In the genomic region with DNA sequence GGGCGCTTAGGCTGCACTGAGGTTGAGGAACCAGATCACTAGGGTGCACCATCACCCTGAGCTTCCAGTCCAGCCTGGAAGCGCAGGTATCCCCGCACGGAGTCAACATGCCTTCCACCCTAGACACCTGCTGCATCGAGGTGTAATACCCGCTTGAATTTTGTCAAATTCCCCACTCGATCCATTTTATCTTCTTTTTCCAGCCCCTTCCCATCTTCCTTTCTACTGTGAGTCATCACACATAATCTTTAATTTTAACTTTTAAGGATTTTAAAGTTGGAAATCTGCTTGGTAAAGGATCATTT, we compare ENCODE assay signal across 8 cellular contexts. TPM values are rescaled to one million over a fixed set of nuclear protein-coding genes. Genes with fewer than 3 reads are reported as not detected.
DNase-seq lines count a peak whose midpoint lies in the region; ATAC-seq and TF ChIP-seq lines count a peak whose summit lies in the region.

No MANE protein-coding gene starts in this region.

- no peaks in the 10 kb centered on the region for H3K27me3 ChIP-seq in heart left ventricle

- ATAC-seq in heart left ventricle = peak in 1 of 4 donors; percentile 35
- ATAC-seq in Right ventricle myocardium superior (ENCODE audit: poor library complexity) = no peak
- peak; percentile 29 for ATAC-seq in HG03280 (IDR thresholded peaks at IDR 0.05; ENCODE audit: unreplicated experiment)

- H3K9me3 ChIP-seq in heart left ventricle = no peaks in the 10 kb centered on the region
- no peaks in the 10 kb centered on the region for H3K9me3 ChIP-seq in mesodermal cell (ENCODE audit: control insufficient read depth, low read length)

- intact Hi-C loops in heart left ventricle (cut with DNase I) = loop anchor here in 6 of 10 donors (5.0 to 10.0 kb wide), 5 partner anchors 81 to 99 kb away; a partner anchor contains a TSS
- intact Hi-C loops in Right ventricle myocardium superior (cut with DNase I) = no loop called here

- WGBS in heart left ventricle, 4 donors = 1 to 2% (median 1%) methylated on average over 7 of the region's 7 CpGs
- 0% methylated on average over 5 to 6 of the region's 7 CpGs for WGBS in mesodermal cell (ENCODE audit: insufficient coverage in 2 of 2), 2 experiments

- H3K4me1 ChIP-seq in heart left ventricle (peaks cover 0 to 21% (median 10%) of the 10 kb centered on the region in 12 donors), mesodermal cell (ENCODE audit: control insufficient read depth, insufficient read depth, low read length, poor library complexity, severe bottlenecking) (no peaks in the 10 kb centered on the region)

- TF ChIP-seq CTCF in heart left ventricle (IDR thresholded peaks at IDR 0.05) (no peak), astrocyte of the spinal cord (IDR thresholded peaks at IDR 0.05; ENCODE audit: low read depth, low read length) (no peak)

- H3K27ac ChIP-seq in heart left ventricle = no peak overlapping the region
- H3K27ac ChIP-seq in mesodermal cell (ENCODE audit: low read depth, low read length, severe bottlenecking) = peak overlapping the region; percentile 83

- in situ Hi-C loops in astrocyte of the spinal cord (cut with HindIII; ENCODE audit: low sequenced_read_pairs) = no loop called here

- H3K36me3 ChIP-seq in heart left ventricle = peaks cover 0 to 9% (median 0%) of the 10 kb centered on the region in 9 donors
- peaks cover 31% of the 10 kb centered on the region for H3K36me3 ChIP-seq in mesodermal cell (ENCODE audit: control insufficient read depth, insufficient read depth, low read length)

- no peak for TF ChIP-seq POLR2A in heart left ventricle (IDR thresholded peaks at IDR 0.05)

- peak overlapping the region; percentile 56 to 89 (median 77) for H3K4me3 ChIP-seq in heart left ventricle
- H3K4me3 ChIP-seq in astrocyte of the spinal cord (ENCODE audit: low read depth, low read length) = peak overlapping the region; percentile 96
- H3K4me3 ChIP-seq in mesodermal cell (ENCODE audit: extremely low read depth, insufficient read depth, low read length, poor library complexity, severe bottlenecking) = peak overlapping the region; percentile 93

- DNase-seq in heart left ventricle (no peak), Right ventricle myocardium superior (no peak), astrocyte of the spinal cord (ENCODE audit: low read depth, low spot score) (no peak), amniotic stem cell (lab: John Stamatoyannopoulos, UW) (no peak), EL (no peak), SHP77 (lab: John Stamatoyannopoulos, UW) (no peak)

RNA-seq across cellular contexts. Expression of a gene that starts 0.8 kb away (rescaled TPM):
- total RNA-seq in heart left ventricle = 1 to 10 TPM in 5 of 9 donors, under 1 TPM in 4; 0.25 to 4.0 (median 1.1) TPM
- under 1 TPM; 0.19 to 0.25 TPM for polyA plus RNA-seq in heart left ventricle
- total RNA-seq in Right ventricle myocardium superior = 0.54 TPM
- polyA plus RNA-seq in mesodermal cell (2013, experiment 1 of 2) = 26.0 TPM
- polyA plus RNA-seq in mesodermal cell (2013, experiment 2 of 2) = 20.5 TPM
